ENCODE assay signal across 15 cellular contexts in the genomic region with DNA sequence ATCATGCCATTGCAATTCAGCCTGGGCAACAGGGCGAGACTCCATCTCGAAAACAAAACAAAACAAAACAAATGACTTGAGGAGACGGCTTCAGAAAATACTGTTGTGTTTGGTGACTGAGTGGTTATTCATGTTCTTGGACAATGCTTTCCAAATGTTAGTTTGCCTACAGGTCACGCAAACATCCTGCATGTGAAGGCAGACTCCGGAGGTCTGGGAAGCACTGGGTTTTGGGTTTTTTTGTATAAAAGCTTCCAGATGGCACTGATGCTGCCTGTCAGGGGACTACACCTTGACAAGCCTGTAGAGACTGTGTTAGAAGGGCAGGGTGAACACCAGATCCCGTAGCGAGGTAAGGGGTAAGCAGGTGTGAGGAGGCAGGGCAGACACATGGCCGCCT.
DNase-seq lines count a peak whose midpoint lies in the region; ATAC-seq, FAIRE-seq and TF ChIP-seq lines count a peak whose summit lies in the region.
"Had no signal": no experiment of that assay in that cellular context is flagged by ENCODE, and none has a peak within 500 bp of the region (broad histone marks: within the 10 kb centered on the region; RNA-seq: fewer than 3 reads in every experiment).

No MANE protein-coding gene starts in this region.

- H3K9me3 ChIP-seq in breast epithelium (no peaks in the 10 kb centered on the region), keratinocyte (ENCODE audit: control insufficient read depth, low read depth, low read length) (no peaks in the 10 kb centered on the region), uterus (no peaks in the 10 kb centered on the region)

- no peak overlapping the region for H3K4me3 ChIP-seq in breast epithelium
- no peak overlapping the region for H3K4me3 ChIP-seq in brain microvascular endothelial cell (ENCODE audit: low read depth, low read length)
- H3K4me3 ChIP-seq in keratinocyte (ENCODE audit: control insufficient read depth in 2 of 3, extremely low read depth in 1 of 3, insufficient read depth in 2 of 3, low read depth in 1 of 3, low read length in 3 of 3) = no peak overlapping the region
- H3K4me3 ChIP-seq in uterus = no peak overlapping the region
- H3K4me3 ChIP-seq: K562 had no signal

- intact Hi-C loops in MCF 10A (cut with micrococcal nuclease) (no loop called here), breast epithelium (cut with DNase I; ENCODE audit: low total_unique reads) (no loop called here), uterus (cut with DNase I; ENCODE audit: low total_unique reads) (no loop called here), left colon (cut with DNase I, micrococcal nuclease) (no loop called here)
- intact Hi-C loops in activated CD4-positive, alpha-beta T cell treated with anti-CD3 and anti-CD28 coated beads for 36 hours (cut with DNase I, micrococcal nuclease) = no loop called here

- in situ Hi-C loops in brain microvascular endothelial cell (cut with HindIII; ENCODE audit: low pct_ligation_motif_present, low sequenced_read_pairs) = no loop called here

- H3K4me1 ChIP-seq in breast epithelium = no peaks in the 10 kb centered on the region
- H3K4me1 ChIP-seq in keratinocyte (ENCODE audit: control insufficient read depth, extremely low read depth, insufficient read depth, low read length) = peaks cover 33% of the 10 kb centered on the region
- no peaks in the 10 kb centered on the region for H3K4me1 ChIP-seq in uterus

- no peak for TF ChIP-seq POLR2A in breast epithelium (IDR thresholded peaks at IDR 0.05)
- TF ChIP-seq POLR2A in uterus (IDR thresholded peaks at IDR 0.05) = no peak

- no peaks in the 10 kb centered on the region for H3K27me3 Mint-ChIP-seq in MCF 10A (ENCODE audit: insufficient read depth, unreplicated experiment)
- H3K27me3 Mint-ChIP-seq in activated CD4-positive, alpha-beta T cell treated with anti-CD3 and anti-CD28 coated beads for 36 hours = peaks cover 3% of the 10 kb centered on the region

- no peaks in the 10 kb centered on the region for H3K27me3 ChIP-seq in breast epithelium
- H3K27me3 ChIP-seq in brain microvascular endothelial cell (replicated peaks) = no peaks in the 10 kb centered on the region
- no peaks in the 10 kb centered on the region for H3K27me3 ChIP-seq in keratinocyte (ENCODE audit: control insufficient read depth, extremely low read depth, insufficient read depth, low read length)
- no peaks in the 10 kb centered on the region for H3K27me3 ChIP-seq in uterus

- no peaks in the 10 kb centered on the region for H4K20me1 ChIP-seq in keratinocyte (ENCODE audit: control insufficient read depth, extremely low read depth, insufficient read depth, low read length)

- TF ChIP-seq CTCF in MCF 10A (IDR thresholded peaks at IDR 0.05; ENCODE audit: unreplicated experiment) (no peak), breast epithelium (IDR thresholded peaks at IDR 0.05) (no peak), brain microvascular endothelial cell (IDR thresholded peaks at IDR 0.05; ENCODE audit: low read depth, low read length, missing control alignments) (no peak), keratinocyte (optimal IDR thresholded peaks at IDR 0.05 in 1 of 3, IDR thresholded peaks at IDR 0.05 in 1 of 3, conservative IDR thresholded peaks at IDR 0.05 in 1 of 3; ENCODE audit: extremely low read depth in 1 of 3, insufficient read depth in 2 of 3, low read length in 3 of 3) (no peak), uterus (IDR thresholded peaks at IDR 0.05) (no peak)

- no peaks in the 10 kb centered on the region for H3K36me3 ChIP-seq in breast epithelium
- peaks cover 2% of the 10 kb centered on the region for H3K36me3 ChIP-seq in brain microvascular endothelial cell (replicated peaks)
- H3K36me3 ChIP-seq in keratinocyte (ENCODE audit: control insufficient read depth in 2 of 2, extremely low read depth in 1 of 2, insufficient read depth in 2 of 2, low read length in 2 of 2) = no peaks in the 10 kb centered on the region
- no peaks in the 10 kb centered on the region for H3K36me3 ChIP-seq in uterus

- no peak for FAIRE-seq in keratinocyte (lab: Jason Lieb, UNC)
- FAIRE-seq: K562, small intestine had no signal

- ATAC-seq in activated CD4-positive, alpha-beta T cell treated with anti-CD3 and anti-CD28 coated beads for 36 hours = no peak
- ATAC-seq in left colon = no peak
- ATAC-seq: K562; natural killer cell treated with Interleukin-12 subunit alpha and Interleukin-12 subunit beta and Interleukin-15 and Interleukin-18, amount 100 ng/mL, for 72 hours had no signal

- POLR2A ChIA-PET in MCF 10A (lab: Yijun Ruan, JAX) = interaction anchor here (0.6 to 2.4 kb wide), 7 partner anchors 8 to 171 kb away, joined by 3 to 5 read pairs (median 3); no protein-coding TSS in a partner anchor
- POLR2A ChIA-PET in activated CD4-positive, alpha-beta T cell treated with anti-CD3 and anti-CD28 coated beads for 36 hours (lab: Charles Lee) = no interaction called here

- BruUV-seq in MCF 10A (replicated peaks; lab: Mats Ljungman, UMichigan) = no TSS peak

- peak; percentile 57 for DNase-seq in MCF 10A (ENCODE audit: unreplicated experiment)
- DNase-seq in breast epithelium (ENCODE audit: low spot score in 2 of 2) = no peak
- peak; percentile 52 for DNase-seq in brain microvascular endothelial cell
- DNase-seq in keratinocyte (ENCODE audit: low read depth, low spot score) = no peak
- no peak for DNase-seq in uterus
- DNase-seq in SKM-1 (lab: John Stamatoyannopoulos, UW; ENCODE audit: unreplicated experiment) = no peak
- DNase-seq in activated CD4-positive, alpha-beta T cell treated with anti-CD3 and anti-CD28 coated beads for 36 hours = no peak
- DNase-seq in left colon = no peak
- DNase-seq: activated naive CD4-positive, alpha-beta T cell treated with anti-CD3 and anti-CD28 coated beads, Interleukin-2, amount 10 ng/mL, durations not matched to agents 7 days and 5 days; NCI-H1694 treated with DMSO at 0.1 percent for 48 hours; NCI-H526; small intestine; substantia nigra had no signal

- H3K4me2 ChIP-seq in keratinocyte (ENCODE audit: control insufficient read depth, extremely low read depth, insufficient read depth, low read depth, low read length) = no peak overlapping the region

- no peak overlapping the region for H3K4me3 Mint-ChIP-seq in MCF 10A (ENCODE audit: unreplicated experiment)
- no peak overlapping the region for H3K4me3 Mint-ChIP-seq in activated CD4-positive, alpha-beta T cell treated with anti-CD3 and anti-CD28 coated beads for 36 hours
- H3K4me3 Mint-ChIP-seq: activated naive CD4-positive, alpha-beta T cell treated with anti-CD3 and anti-CD28 coated beads, Interleukin-2, amount 10 ng/mL, durations not matched to agents 7 days and 5 days; natural killer cell treated with Interleukin-12 subunit alpha and Interleukin-12 subunit beta and Interleukin-15 and Interleukin-18, amount 100 ng/mL, for 72 hours had no signal

- peak overlapping the region; percentile 76 for H3K27ac Mint-ChIP-seq in MCF 10A (ENCODE audit: low read depth, unreplicated experiment)
- H3K27ac Mint-ChIP-seq in activated CD4-positive, alpha-beta T cell treated with anti-CD3 and anti-CD28 coated beads for 36 hours = no peak overlapping the region
- H3K27ac Mint-ChIP-seq: activated naive CD4-positive, alpha-beta T cell treated with anti-CD3 and anti-CD28 coated beads, Interleukin-2, amount 10 ng/mL, durations not matched to agents 7 days and 5 days; natural killer cell treated with Interleukin-12 subunit alpha and Interleukin-12 subunit beta and Interleukin-15 and Interleukin-18, amount 100 ng/mL, for 72 hours had no signal

- H3K9me3 Mint-ChIP-seq in MCF 10A (ENCODE audit: unreplicated experiment) = no peaks in the 10 kb centered on the region
- H3K9me3 Mint-ChIP-seq in activated CD4-positive, alpha-beta T cell treated with anti-CD3 and anti-CD28 coated beads for 36 hours (ENCODE audit: low read depth) = no peaks in the 10 kb centered on the region
- H3K9me3 Mint-ChIP-seq: activated naive CD4-positive, alpha-beta T cell treated with anti-CD3 and anti-CD28 coated beads, Interleukin-2, amount 10 ng/mL, durations not matched to agents 7 days and 5 days; natural killer cell treated with Interleukin-12 subunit alpha and Interleukin-12 subunit beta and Interleukin-15 and Interleukin-18, amount 100 ng/mL, for 72 hours had no signal

- H3K9ac ChIP-seq in keratinocyte (ENCODE audit: control insufficient read depth, extremely low read depth, insufficient read depth, low read length) = no peak overlapping the region

- CTCF ChIA-PET in MCF 10A (lab: Yijun Ruan, JAX) = interaction anchor here (0.6 kb wide), 1 partner anchor 92 kb away, joined by 3 read pairs; no protein-coding TSS in a partner anchor
- CTCF ChIA-PET in activated CD4-positive, alpha-beta T cell treated with anti-CD3 and anti-CD28 coated beads for 36 hours (lab: Charles Lee) = no interaction called here

- dilution Hi-C loops in keratinocyte (cut with MboI; ENCODE audit: extremely low pct_ligation_motif_present, low sequenced_read_pairs) = no loop called here

- H3K4me1 Mint-ChIP-seq in MCF 10A (ENCODE audit: insufficient read depth, unreplicated experiment) = peaks cover 22% of the 10 kb centered on the region
- no peaks in the 10 kb centered on the region for H3K4me1 Mint-ChIP-seq in activated CD4-positive, alpha-beta T cell treated with anti-CD3 and anti-CD28 coated beads for 36 hours
- H3K4me1 Mint-ChIP-seq: activated naive CD4-positive, alpha-beta T cell treated with anti-CD3 and anti-CD28 coated beads, Interleukin-2, amount 10 ng/mL, durations not matched to agents 7 days and 5 days had no signal

- H3K27ac ChIP-seq in breast epithelium (peak overlapping the region in 1 of 2 donors; percentile 45), brain microvascular endothelial cell (peak overlapping the region; percentile 91), keratinocyte (ENCODE audit: control insufficient read depth, insufficient read depth, low read length) (peak overlapping the region; percentile 5), uterus (peak overlapping the region; percentile 55 to 63)

- H3K36me3 Mint-ChIP-seq in MCF 10A (ENCODE audit: insufficient read depth, unreplicated experiment) = peaks cover 7% of the 10 kb centered on the region
- no peaks in the 10 kb centered on the region for H3K36me3 Mint-ChIP-seq in activated CD4-positive, alpha-beta T cell treated with anti-CD3 and anti-CD28 coated beads for 36 hours (ENCODE audit: low read depth)
- H3K36me3 Mint-ChIP-seq: activated naive CD4-positive, alpha-beta T cell treated with anti-CD3 and anti-CD28 coated beads, Interleukin-2, amount 10 ng/mL, durations not matched to agents 7 days and 5 days; natural killer cell treated with Interleukin-12 subunit alpha and Interleukin-12 subunit beta and Interleukin-15 and Interleukin-18, amount 100 ng/mL, for 72 hours had no signal

- no peaks in the 10 kb centered on the region for H3K9me1 ChIP-seq in keratinocyte (ENCODE audit: control insufficient read depth, extremely low read depth, insufficient read depth, low read length)

- H2AFZ ChIP-seq in keratinocyte (ENCODE audit: control insufficient read depth, low read length) = no peak overlapping the region

- no peaks in the 10 kb centered on the region for H3K79me2 ChIP-seq in keratinocyte (ENCODE audit: control insufficient read depth, insufficient read depth, low read length)

Comparison
In these comparisons a context has a peak if more than half of its experiments do, and no peak if none do; other contexts are left out.
1. DNase-seq: peak in MCF 10A (single experiment) and brain microvascular endothelial cell (single experiment); none in breast epithelium (0 of 2), keratinocyte (single experiment), uterus (0 of 2), SKM-1 (single experiment), activated CD4-positive, alpha-beta T cell treated with anti-CD3 and anti-CD28 coated beads for 36 hours (single experiment) and left colon (0 of 2).